In genomic region chr12:82357340-82357739, GRCh38 we compare ENCODE assay signal across 7 cellular contexts. TPM values are rescaled to one million over a fixed set of nuclear protein-coding genes. Genes with fewer than 3 reads are reported as not detected.
A peak's percentile ranks its signal among the peaks of the same experiment; 100 is the strongest.
DNase-seq lines count a peak whose midpoint lies in the region; ATAC-seq and TF ChIP-seq lines count a peak whose summit lies in the region.

No MANE protein-coding gene starts in this region.

- DNase-seq in HFFc6, result no peak
- no peak for DNase-seq in activated T-helper 2 cell treated with anti-CD3 and anti-CD28 coated beads, Interferon-gamma antibody, Interleukin-2, Interleukin-4, amounts not matched to agents 10 μg/mL and 5 μg/mL and 100 μg/mL, durations not matched to agents 14 hours and 24 hours and 36 hours (ENCODE audit: low spot score)
- DNase-seq in NCI-H2227 (lab: John Stamatoyannopoulos, UW; ENCODE audit: unreplicated experiment), result no peak
- no peak for DNase-seq in GM19238 (ENCODE audit: insufficient read length, low spot score)

- H3K9ac ChIP-seq in iPS-20b (ENCODE audit: low read depth, low read length), result peak overlapping the region; percentile 99; the same call in 1 of the 2 replicates

- H3K9me3 ChIP-seq in iPS-20b (ENCODE audit: insufficient read depth, low read depth, low read length), result no peaks in the 10 kb centered on the region

- ATAC-seq in stimulated activated memory B cell treated with anti-CD40 and anti-IgM and Interleukin-4, amounts not matched to agents 10 μg/mL and 1 μg/mL and 100 μg/mL, for 72 hours, result no peak
- ATAC-seq in HG03439 (IDR thresholded peaks at IDR 0.05; ENCODE audit: unreplicated experiment), result no peak

- peaks cover 4% of the 10 kb centered on the region; the same call in 1 of the 2 replicates for H3K4me1 ChIP-seq in iPS-20b (ENCODE audit: insufficient read depth, low read length)

- H3K27ac Mint-ChIP-seq in HFFc6, result peak overlapping the region; percentile 99
- peak overlapping the region; percentile 100 for H3K27ac Mint-ChIP-seq in activated T-helper 2 cell treated with anti-CD3 and anti-CD28 coated beads, Interferon-gamma antibody, Interleukin-2, Interleukin-4, amounts not matched to agents 10 μg/mL and 5 μg/mL and 100 μg/mL, durations not matched to agents 14 hours and 24 hours and 36 hours
- peak overlapping the region; percentile 98 for H3K27ac Mint-ChIP-seq in stimulated activated memory B cell treated with anti-CD40 and anti-IgM and Interleukin-4, amounts not matched to agents 10 μg/mL and 1 μg/mL and 100 μg/mL, for 72 hours

- peak overlapping the region; percentile 98 for H3K4me3 Mint-ChIP-seq in HFFc6
- H3K4me3 Mint-ChIP-seq in activated T-helper 2 cell treated with anti-CD3 and anti-CD28 coated beads, Interferon-gamma antibody, Interleukin-2, Interleukin-4, amounts not matched to agents 10 μg/mL and 5 μg/mL and 100 μg/mL, durations not matched to agents 14 hours and 24 hours and 36 hours (ENCODE audit: low read depth), result peak overlapping the region; percentile 99
- H3K4me3 Mint-ChIP-seq in stimulated activated memory B cell treated with anti-CD40 and anti-IgM and Interleukin-4, amounts not matched to agents 10 μg/mL and 1 μg/mL and 100 μg/mL, for 72 hours, result peak overlapping the region; percentile 93

- no peaks in the 10 kb centered on the region for H3K27me3 ChIP-seq in iPS-20b (ENCODE audit: insufficient read depth, low read length)

- H3K36me3 ChIP-seq in iPS-20b (ENCODE audit: insufficient read depth, low read depth, low read length), result peaks cover 47% of the 10 kb centered on the region

- intact Hi-C loops in activated T-helper 2 cell treated with anti-CD3 and anti-CD28 coated beads, Interferon-gamma antibody, Interleukin-2, Interleukin-4, amounts not matched to agents 10 μg/mL and 5 μg/mL and 100 μg/mL, durations not matched to agents 14 hours and 24 hours and 36 hours (cut with micrococcal nuclease), result no loop called here

- peak overlapping the region; percentile 99 for H3K4me3 ChIP-seq in iPS-20b (ENCODE audit: low read length)

- peak overlapping the region; percentile 99 for H3K27ac ChIP-seq in iPS-20b (ENCODE audit: low read length)

- no peak for TF ChIP-seq CTCF in HFFc6 (IDR thresholded peaks at IDR 0.05)

- no peaks in the 10 kb centered on the region for H3K9me3 Mint-ChIP-seq in HFFc6
- peaks cover 5% of the 10 kb centered on the region for H3K9me3 Mint-ChIP-seq in activated T-helper 2 cell treated with anti-CD3 and anti-CD28 coated beads, Interferon-gamma antibody, Interleukin-2, Interleukin-4, amounts not matched to agents 10 μg/mL and 5 μg/mL and 100 μg/mL, durations not matched to agents 14 hours and 24 hours and 36 hours
- H3K9me3 Mint-ChIP-seq in stimulated activated memory B cell treated with anti-CD40 and anti-IgM and Interleukin-4, amounts not matched to agents 10 μg/mL and 1 μg/mL and 100 μg/mL, for 72 hours, result no peaks in the 10 kb centered on the region

- H3K36me3 Mint-ChIP-seq in HFFc6 (ENCODE audit: low read depth), result peaks cover 34% of the 10 kb centered on the region
- peaks cover 56% of the 10 kb centered on the region for H3K36me3 Mint-ChIP-seq in activated T-helper 2 cell treated with anti-CD3 and anti-CD28 coated beads, Interferon-gamma antibody, Interleukin-2, Interleukin-4, amounts not matched to agents 10 μg/mL and 5 μg/mL and 100 μg/mL, durations not matched to agents 14 hours and 24 hours and 36 hours (ENCODE audit: low read depth)
- H3K36me3 Mint-ChIP-seq in stimulated activated memory B cell treated with anti-CD40 and anti-IgM and Interleukin-4, amounts not matched to agents 10 μg/mL and 1 μg/mL and 100 μg/mL, for 72 hours, result peaks cover 48% of the 10 kb centered on the region

- peaks cover 3% of the 10 kb centered on the region; the same call in 1 of the 2 replicates for H3K27me3 Mint-ChIP-seq in HFFc6 (ENCODE audit: insufficient read depth)
- no peaks in the 10 kb centered on the region for H3K27me3 Mint-ChIP-seq in activated T-helper 2 cell treated with anti-CD3 and anti-CD28 coated beads, Interferon-gamma antibody, Interleukin-2, Interleukin-4, amounts not matched to agents 10 μg/mL and 5 μg/mL and 100 μg/mL, durations not matched to agents 14 hours and 24 hours and 36 hours (ENCODE audit: low read depth)
- no peaks in the 10 kb centered on the region for H3K27me3 Mint-ChIP-seq in stimulated activated memory B cell treated with anti-CD40 and anti-IgM and Interleukin-4, amounts not matched to agents 10 μg/mL and 1 μg/mL and 100 μg/mL, for 72 hours

- H3K4me1 Mint-ChIP-seq in HFFc6 (ENCODE audit: low read depth), result peaks cover 28% of the 10 kb centered on the region
- peaks cover 28% of the 10 kb centered on the region for H3K4me1 Mint-ChIP-seq in activated T-helper 2 cell treated with anti-CD3 and anti-CD28 coated beads, Interferon-gamma antibody, Interleukin-2, Interleukin-4, amounts not matched to agents 10 μg/mL and 5 μg/mL and 100 μg/mL, durations not matched to agents 14 hours and 24 hours and 36 hours (ENCODE audit: low read depth)
- H3K4me1 Mint-ChIP-seq in stimulated activated memory B cell treated with anti-CD40 and anti-IgM and Interleukin-4, amounts not matched to agents 10 μg/mL and 1 μg/mL and 100 μg/mL, for 72 hours, result peaks cover 44% of the 10 kb centered on the region

RNA-seq across cellular contexts. Expression of gene CCDC59, which starts 0.8 kb away (rescaled TPM):
- total RNA-seq in HFFc6 (2021; fragmentation: NEBNext Ultra II Directional; extraction: Animal tissue kit (Norgen Biotek cat#: 25700)), result 10 to 100 TPM; 36.5 to 44.1 (median 42.4) TPM
- 84.1 and 84.5 TPM in 2 replicates for total RNA-seq in activated T-helper 2 cell treated with anti-CD3 and anti-CD28 coated beads, Interferon-gamma antibody, Interleukin-2, Interleukin-4, amounts not matched to agents 10 μg/mL and 5 μg/mL and 100 μg/mL, durations not matched to agents 14 hours and 24 hours and 36 hours

RNA-seq across cellular contexts. Expression of gene METTL25, which starts 1.0 kb away (rescaled TPM):
- 1 to 10 TPM; 4.5 to 7.3 (median 5.8) TPM for total RNA-seq in HFFc6 (2021; fragmentation: NEBNext Ultra II Directional; extraction: Animal tissue kit (Norgen Biotek cat#: 25700))
- total RNA-seq in activated T-helper 2 cell treated with anti-CD3 and anti-CD28 coated beads, Interferon-gamma antibody, Interleukin-2, Interleukin-4, amounts not matched to agents 10 μg/mL and 5 μg/mL and 100 μg/mL, durations not matched to agents 14 hours and 24 hours and 36 hours, result 6.9 and 7.3 TPM in 2 replicates
